Comparison of ENCODE assay signal across 8 cellular contexts in genomic region chr20:40945754-40946451, GRCh38.
DNase-seq lines count a peak whose midpoint lies in the region; ATAC-seq and TF ChIP-seq lines count a peak whose summit lies in the region.

No MANE protein-coding gene starts in this region.

- H3K79me2 ChIP-seq in neural cell (replicated peaks; ENCODE audit: insufficient read depth, low read length), result no peaks in the 10 kb centered on the region

- no peaks in the 10 kb centered on the region for H3F3A ChIP-seq in neural cell (ENCODE audit: insufficient read depth, low read length, poor library complexity, severe bottlenecking)

- H3K9ac ChIP-seq in neural cell (ENCODE audit: low read length), result no peak overlapping the region

- TF ChIP-seq EP300 in neural cell (conservative IDR thresholded peaks at IDR 0.05; ENCODE audit: poor library complexity, severe bottlenecking), result no peak

- no peaks in the 10 kb centered on the region for H3K9me2 ChIP-seq in neural cell (ENCODE audit: insufficient read depth, low read length)

- peak; percentile 86 for TF ChIP-seq RAD21 in neural cell (conservative IDR thresholded peaks at IDR 0.05)

- in situ Hi-C loops in Panc1 (cut with HindIII; ENCODE audit: low pct_unique_long_range_greater_than_20kb, low sequenced_read_pairs), result no loop called here

- H3K4me1 ChIP-seq in Panc1 (ENCODE audit: control insufficient read depth, insufficient read depth, low read length) (no peaks in the 10 kb centered on the region), esophagus squamous epithelium (no peaks in the 10 kb centered on the region)

- H3K27me3 ChIP-seq in Panc1 (ENCODE audit: control insufficient read depth, insufficient read depth, low read length) (peaks cover 12% of the 10 kb centered on the region), esophagus squamous epithelium (peaks cover 0 to 25% (median 0%) of the 10 kb centered on the region in 4 donors), neural cell (ENCODE audit: insufficient read depth, low read depth, low read length) (no peaks in the 10 kb centered on the region)

- CTCF ChIA-PET in Panc1 (lab: Charles Lee), result interaction anchor here (0.6 to 1.3 kb wide), 4 partner anchors 182 to 206 kb away, joined by 3 to 5 read pairs (median 4); no protein-coding TSS in a partner anchor

- H3K36me3 ChIP-seq in Panc1 (ENCODE audit: control insufficient read depth, insufficient read depth, low read length) (no peaks in the 10 kb centered on the region), esophagus squamous epithelium (no peaks in the 10 kb centered on the region), neural cell (ENCODE audit: insufficient read depth, low read length) (no peaks in the 10 kb centered on the region)

- TF ChIP-seq POLR2A in esophagus squamous epithelium (IDR thresholded peaks at IDR 0.05), result no peak

- 33 to 43% methylated on average over 4 to 7 of the region's 12 CpGs for WGBS in esophagus squamous epithelium, 2 donors

- H4K20me1 ChIP-seq in neural cell (ENCODE audit: insufficient read depth), result no peaks in the 10 kb centered on the region

- H3K27ac ChIP-seq in Panc1 (ENCODE audit: low read length) (no peak overlapping the region), esophagus squamous epithelium (no peak overlapping the region), neural cell (ENCODE audit: low read length) (no peak overlapping the region)

- ATAC-seq in Panc1, result peak; percentile 97
- ATAC-seq in HG03280 (IDR thresholded peaks at IDR 0.05; ENCODE audit: unreplicated experiment), result no peak
- ATAC-seq in GM19397 (IDR thresholded peaks at IDR 0.05; ENCODE audit: unreplicated experiment), result no peak
- ATAC-seq in HG02973 (IDR thresholded peaks at IDR 0.05; ENCODE audit: unreplicated experiment), result no peak

- H3K4me3 ChIP-seq in HFF-Myc (replicated peaks; ENCODE audit: low read depth, low read length) (no peak overlapping the region), Panc1 (ENCODE audit: low read depth in 2 of 2, low read length in 2 of 2) (no peak overlapping the region), esophagus squamous epithelium (no peak overlapping the region), neural cell (ENCODE audit: low read length) (no peak overlapping the region)

- DNase-seq in CD1c-positive myeloid dendritic cell (ENCODE audit: extremely low spot score) (peak; percentile 44), HFF-Myc (ENCODE audit: extremely low read depth, low read depth) (no peak), Panc1 (ENCODE audit: low read depth, low spot score) (no peak), esophagus squamous epithelium (lab: John Stamatoyannopoulos, UW) (no peak)

- POLR2A ChIA-PET in Panc1 (lab: Charles Lee), result no interaction called here

- intact Hi-C loops in Panc1 (cut with micrococcal nuclease; ENCODE audit: unreplicated experiment), result loop anchor here (5.0 to 10.0 kb wide), 2 partner anchors 204 to 241 kb away; no protein-coding TSS in a partner anchor
- intact Hi-C loops in esophagus squamous epithelium (cut with DNase I), result loop anchor here (10.0 kb wide), 1 partner anchor 201 kb away; no protein-coding TSS in a partner anchor

- BruUV-seq in Panc1 (replicated peaks; lab: Mats Ljungman, UMichigan), result no TSS peak

- H3K9me3 ChIP-seq in Panc1 (ENCODE audit: control insufficient read depth, insufficient read depth, low read depth, low read length) (no peaks in the 10 kb centered on the region), esophagus squamous epithelium (no peaks in the 10 kb centered on the region), neural cell (ENCODE audit: low read length) (no peaks in the 10 kb centered on the region)

- H2AFZ ChIP-seq in neural cell (ENCODE audit: low read depth, low read length), result no peak overlapping the region

- H3K4me2 ChIP-seq in neural cell (ENCODE audit: low read length), result no peak overlapping the region

- TF ChIP-seq CTCF in HFF-Myc (IDR thresholded peaks at IDR 0.05; ENCODE audit: low read depth, low read length, missing control alignments) (peak; percentile 75), Panc1 (IDR thresholded peaks at IDR 0.05) (peak; percentile 78), esophagus squamous epithelium (IDR thresholded peaks at IDR 0.05) (peak in 5 of 6 experiments; percentile 30 to 67 (median 43)), neural cell (IDR thresholded peaks at IDR 0.05; ENCODE audit: poor library complexity, severe bottlenecking) (peak; percentile 79)

TF ChIP-seq in neural cell, 6 proteins besides CTCF, POLR2A, EP300 and RAD21:
- TF ChIP-seq REST (IDR thresholded peaks at IDR 0.05; ENCODE audit: borderline replicate concordance) (no peak), SMC3 (conservative IDR thresholded peaks at IDR 0.05; ENCODE audit: poor library complexity) (peak; percentile 81)
TF ChIP-seq in neural cell: peak in this region for 1.
